ENCODE assay signal across 17 cellular contexts in the genomic region with DNA sequence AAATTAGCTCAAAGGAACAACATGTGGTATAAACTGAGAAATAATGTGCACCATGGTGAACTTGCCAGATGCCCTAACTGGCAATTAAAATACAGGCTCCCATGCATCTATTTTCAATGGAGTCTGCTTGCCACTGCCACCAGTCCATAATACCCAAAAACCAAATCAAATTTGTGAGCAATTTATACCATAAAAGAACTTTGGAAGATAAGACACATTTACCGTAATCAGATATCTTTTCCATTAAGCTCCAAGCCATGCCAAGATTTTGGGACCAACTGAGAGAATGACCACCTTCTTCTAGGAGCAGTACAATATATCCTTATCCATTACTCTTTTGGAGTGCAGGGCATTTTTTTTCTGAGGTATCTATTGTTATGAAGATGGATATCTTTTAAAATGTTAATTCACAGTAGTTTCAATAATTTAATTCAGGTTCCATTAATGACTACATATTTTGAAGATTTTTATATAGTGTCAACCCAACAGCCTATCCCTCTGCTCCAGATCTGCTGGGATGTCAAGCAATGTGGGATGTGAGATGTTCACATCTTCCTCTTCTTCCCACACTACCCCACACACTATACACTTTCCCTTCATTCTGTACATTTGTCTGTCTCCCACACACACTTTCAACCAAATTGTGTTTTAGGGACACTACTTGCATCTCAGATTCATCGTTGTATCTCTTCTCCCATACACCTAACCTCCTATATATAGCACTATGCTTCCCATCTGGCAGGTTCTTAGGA.
"Had no signal": no experiment of that assay in that cellular context is flagged by ENCODE, and none has a peak within 500 bp of the region (broad histone marks: within the 10 kb centered on the region; RNA-seq: fewer than 3 reads in every experiment).

No MANE protein-coding gene starts in this region.

- H3K27me3 ChIP-seq: dorsolateral prefrontal cortex, heart right ventricle, neutrophil, sigmoid colon had no signal

- FAIRE-seq: frontal cortex, islet of Langerhans had no signal

- DNase-seq: cortex of kidney; dorsolateral prefrontal cortex; effector CD8-positive, alpha-beta T cell; heart right ventricle; hypothalamus; kidney glomerular epithelial cell; mesendoderm; naive thymus-derived CD4-positive, alpha-beta T cell; psoas muscle; sigmoid colon; stimulated activated CD4-positive, alpha-beta T cell treated with anti-CD3 and anti-CD28 coated beads, Interleukin-2, amount 100 ng/mL, for 24 hours; stimulated activated naive CD4-positive, alpha-beta T cell treated with Interleukin-2 at 50 U/mL for 16 hours; trophoblast cell had no signal

- H3K27ac ChIP-seq: dorsolateral prefrontal cortex, heart right ventricle, neutrophil, psoas muscle, sigmoid colon, skin epidermis had no signal

- H3K36me3 ChIP-seq: heart right ventricle, neutrophil, sigmoid colon had no signal

- H3K4me1 ChIP-seq: psoas muscle, sigmoid colon had no signal

- H3K4me3 ChIP-seq: dorsolateral prefrontal cortex, heart right ventricle, psoas muscle, sigmoid colon, skin epidermis had no signal

- ATAC-seq: heart right ventricle; naive thymus-derived CD4-positive, alpha-beta T cell; psoas muscle had no signal

- H3K9me3 ChIP-seq: heart right ventricle, neutrophil, psoas muscle, sigmoid colon had no signal
